18 cellular contexts compared by ENCODE assay signal in the genomic region with DNA sequence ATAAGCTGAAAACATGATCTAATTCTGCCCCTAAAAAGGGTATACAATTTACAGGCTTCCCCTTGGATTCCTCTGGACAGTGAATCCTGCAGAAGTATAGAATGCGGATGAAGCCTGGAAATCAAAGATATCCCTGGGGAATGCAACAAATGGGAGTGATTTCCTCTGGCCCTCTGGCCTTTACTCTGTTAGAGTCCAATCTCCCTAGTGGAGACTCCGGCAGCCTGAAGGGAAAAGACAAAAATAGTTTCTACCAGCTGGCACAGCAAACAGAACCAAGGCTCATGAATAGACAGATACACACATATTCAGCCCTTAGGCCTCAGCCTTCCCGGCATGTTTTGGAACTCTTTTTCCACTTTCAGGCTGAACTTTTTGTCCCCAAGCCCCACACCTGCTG. TPM values are rescaled to one million over a fixed set of nuclear protein-coding genes. Genes with fewer than 3 reads are reported as not detected.
"Had no signal": no experiment of that assay in that cellular context is flagged by ENCODE, and none has a peak within 500 bp of the region (broad histone marks: within the 10 kb centered on the region; RNA-seq: fewer than 3 reads in every experiment).

No MANE protein-coding gene starts in this region.

- H3K4me3 ChIP-seq: prostate gland, sigmoid colon had no signal

- H3K36me3 ChIP-seq: prostate gland, sigmoid colon had no signal

- H3K9me3 ChIP-seq: prostate gland, sigmoid colon had no signal

- DNase-seq: activated CD4-positive, alpha-beta T cell treated with anti-CD3 and anti-CD28 coated beads for 4 hours; activated CD8-positive, alpha-beta memory T cell treated with anti-CD3 and anti-CD28 coated beads, Interleukin-2, amount 50 U/mL, for 48 hours; activated CD8-positive, alpha-beta T cell treated with anti-CD3 and anti-CD28 coated beads, Interleukin-2, amount 10 ng/mL, durations not matched to agents 7 days and 5 days; activated naive CD4-positive, alpha-beta T cell treated with anti-CD3 and anti-CD28 coated beads for 36 hours; foreskin fibroblast; head of caudate nucleus; islet precursor cell; midbrain; naive thymus-derived CD4-positive, alpha-beta T cell; nucleus accumbens; sigmoid colon; stimulated activated CD4-positive, alpha-beta T cell treated with anti-CD3 and anti-CD28 coated beads, Interleukin-2, amount 100 ng/mL, for 48 hours; stimulated activated naive CD4-positive, alpha-beta T cell treated with Interleukin-2 at 50 U/mL for 16 hours had no signal

- H3K4me1 ChIP-seq: prostate gland had no signal

- H3K27ac ChIP-seq: prostate gland, sigmoid colon had no signal

- ATAC-seq: activated CD8-positive, alpha-beta T cell treated with anti-CD3 and anti-CD28 coated beads, Interleukin-2, amount 10 ng/mL, durations not matched to agents 7 days and 5 days; naive thymus-derived CD4-positive, alpha-beta T cell; SK-N-SH treated with all-trans-retinoic acid at 6 μM for 48 hours had no signal

RNA-seq across cellular contexts. Expression of gene LRRC52, which starts 3.9 kb away (rescaled TPM):
- total RNA-seq: activated CD8-positive, alpha-beta T cell treated with anti-CD3 and anti-CD28 coated beads, Interleukin-2, amount 10 ng/mL, durations not matched to agents 7 days and 5 days; activated naive CD4-positive, alpha-beta T cell treated with anti-CD3 and anti-CD28 coated beads for 36 hours; dermis microvascular lymphatic vessel endothelial cell; esophagus mucosa; lower leg skin; naive thymus-derived CD4-positive, alpha-beta T cell; prostate gland; sigmoid colon had no signal
- polyA plus RNA-seq: naive thymus-derived CD4-positive, alpha-beta T cell; sigmoid colon had no signal
